In the genomic region with DNA sequence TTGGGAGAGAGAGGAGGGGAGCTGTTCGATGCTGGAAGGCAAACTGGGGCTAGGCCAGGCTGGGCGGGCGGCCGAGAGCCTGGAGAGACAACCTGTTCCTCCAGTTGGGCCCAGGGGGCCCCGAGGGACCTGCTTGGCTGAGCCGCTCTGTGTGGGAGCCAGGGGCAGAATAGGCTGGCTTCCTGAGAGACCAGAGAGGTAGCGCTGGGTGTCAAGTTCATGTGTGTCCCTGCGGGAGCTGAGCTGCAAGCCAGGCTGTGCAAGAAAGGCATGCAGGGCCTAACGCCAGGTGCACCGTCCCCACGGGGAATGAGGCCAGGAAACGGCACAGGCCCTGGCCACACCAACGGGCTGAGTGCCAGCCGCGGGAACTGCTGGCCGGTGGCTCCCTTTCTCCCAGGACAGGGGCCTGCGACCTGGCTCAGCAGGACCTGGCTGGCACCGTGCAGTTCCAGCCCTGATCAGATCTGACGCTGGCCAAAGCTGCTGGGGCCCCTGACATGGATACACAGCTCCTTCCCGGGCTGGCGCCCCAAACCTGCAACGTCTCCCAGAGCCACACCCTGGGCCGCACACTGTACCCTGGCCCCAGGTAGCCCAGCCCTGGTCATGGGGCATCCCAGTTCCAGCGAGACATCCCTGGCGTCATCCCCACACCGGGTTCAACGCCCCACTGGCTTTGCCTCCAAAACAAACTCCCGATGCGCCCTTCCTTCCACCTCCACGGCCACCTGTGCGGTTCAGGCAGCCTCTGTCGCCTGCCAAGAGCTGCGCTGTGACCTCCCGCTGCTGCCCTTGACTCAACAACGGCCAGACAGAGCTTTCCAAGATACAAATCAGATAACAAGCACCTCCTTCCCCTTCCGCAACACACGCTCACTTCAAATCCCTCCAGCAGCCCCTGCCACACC, we compare ENCODE assay signal across 9 cellular contexts.
A peak's percentile ranks its signal among the peaks of the same experiment; 100 is the strongest.
DNase-seq lines count a peak whose midpoint lies in the region; ATAC-seq and TF ChIP-seq lines count a peak whose summit lies in the region.
"Had no signal": no experiment of that assay in that cellular context is flagged by ENCODE, and none has a peak within 500 bp of the region (broad histone marks: within the 10 kb centered on the region; RNA-seq: fewer than 3 reads in every experiment).

No MANE protein-coding gene starts in this region.

- H3K9ac ChIP-seq in mesenchymal stem cell (ENCODE audit: low read length) (no peak overlapping the region), mesendoderm (ENCODE audit: low read length) (no peak overlapping the region)

- no peak overlapping the region for H3K23ac ChIP-seq in mesenchymal stem cell (ENCODE audit: low read length in 2 of 2)
- no peak overlapping the region for H3K23ac ChIP-seq in mesendoderm (ENCODE audit: low read length)

- H2BK120ac ChIP-seq in mesenchymal stem cell (ENCODE audit: low read depth, low read length) (no peak overlapping the region), mesendoderm (ENCODE audit: low read depth, low read length) (no peak overlapping the region)

- TF ChIP-seq CTCF in brain (conservative IDR thresholded peaks at IDR 0.05) (no peak), GM13977 (IDR thresholded peaks at IDR 0.05; ENCODE audit: extremely low read depth, insufficient read depth, missing control alignments) (no peak)
- TF ChIP-seq CTCF in CD4-positive, alpha-beta T cell (IDR thresholded peaks at IDR 0.05): no peak

- ATAC-seq in CD4-positive, alpha-beta T cell (ENCODE audit: poor library complexity): no peak
- ATAC-seq: effector memory CD8-positive, alpha-beta T cell had no signal

- H3K27ac ChIP-seq in mesenchymal stem cell (ENCODE audit: low read length, poor library complexity, severe bottlenecking) (peak overlapping the region; percentile 12), mesendoderm (ENCODE audit: low read depth, low read length) (no peak overlapping the region)
- H3K27ac ChIP-seq in CD4-positive, alpha-beta T cell (ENCODE audit: low read depth, low read length): no peak overlapping the region

- peaks cover 48 to 100% of the 10 kb centered on the region in 2 experiments for H3K36me3 ChIP-seq in mesenchymal stem cell (ENCODE audit: control insufficient read depth in 1 of 2, insufficient read depth in 2 of 2, low read depth in 1 of 2, low read length in 2 of 2)
- H3K36me3 ChIP-seq in mesendoderm (ENCODE audit: control insufficient read depth, insufficient read depth, low read length): peaks cover 8% of the 10 kb centered on the region

- no peak overlapping the region for H3K4me2 ChIP-seq in mesenchymal stem cell (ENCODE audit: low read length, poor library complexity, severe bottlenecking)
- no peak overlapping the region for H3K4me2 ChIP-seq in mesendoderm (ENCODE audit: low read length)

- intact Hi-C loops in CD4-positive, alpha-beta T cell (cut with DNase I, micrococcal nuclease): no loop called here

- H3K27me3 ChIP-seq in mesenchymal stem cell (ENCODE audit: control insufficient read depth in 1 of 2, insufficient read depth in 1 of 2, low read length in 2 of 2): no peaks in the 10 kb centered on the region
- no peaks in the 10 kb centered on the region for H3K27me3 ChIP-seq in mesendoderm (ENCODE audit: insufficient read depth, low read length, poor library complexity)
- H3K27me3 ChIP-seq in CD4-positive, alpha-beta T cell (ENCODE audit: control insufficient read depth, insufficient read depth, low read length): no peaks in the 10 kb centered on the region

- H3K9me3 Mint-ChIP-seq in brain: no peaks in the 10 kb centered on the region
- H3K9me3 Mint-ChIP-seq in CD4-positive, alpha-beta T cell: no peaks in the 10 kb centered on the region
- H3K9me3 Mint-ChIP-seq: effector memory CD8-positive, alpha-beta T cell had no signal

- CTCF ChIA-PET in CD4-positive, alpha-beta T cell (lab: Charles Lee): no interaction called here

- no peak overlapping the region for H4K8ac ChIP-seq in mesenchymal stem cell (ENCODE audit: low read length)
- H4K8ac ChIP-seq in mesendoderm (ENCODE audit: low read depth, low read length): no peak overlapping the region

- H2AK5ac ChIP-seq in mesenchymal stem cell (ENCODE audit: low read length, severe bottlenecking) (no peak overlapping the region), mesendoderm (ENCODE audit: low read length) (no peak overlapping the region)

- peak overlapping the region in 4 of 5 experiments; percentile 61 to 85 (median 82) for H3K27ac Mint-ChIP-seq in brain
- no peak overlapping the region for H3K27ac Mint-ChIP-seq in CD4-positive, alpha-beta T cell

- no peaks in the 10 kb centered on the region for H3K9me3 ChIP-seq in mesenchymal stem cell (ENCODE audit: control insufficient read depth, low read length)
- no peaks in the 10 kb centered on the region for H3K9me3 ChIP-seq in CD4-positive, alpha-beta T cell (ENCODE audit: control insufficient read depth, low read length)

- H2BK15ac ChIP-seq in mesenchymal stem cell (ENCODE audit: low read depth, poor library complexity, severe bottlenecking) (no peak overlapping the region), mesendoderm (replicated peaks; ENCODE audit: low read depth) (no peak overlapping the region)

- no peak overlapping the region for H2AFZ ChIP-seq in mesenchymal stem cell (ENCODE audit: low read depth, low read length)

- peaks cover 40% of the 10 kb centered on the region for H3K36me3 Mint-ChIP-seq in brain
- peaks cover 52% of the 10 kb centered on the region for H3K36me3 Mint-ChIP-seq in CD4-positive, alpha-beta T cell (ENCODE audit: low read depth)

- H3K4me3 Mint-ChIP-seq in brain: no peak overlapping the region
- H3K4me3 Mint-ChIP-seq in CD4-positive, alpha-beta T cell: no peak overlapping the region
- H3K4me3 Mint-ChIP-seq: effector memory CD8-positive, alpha-beta T cell had no signal

- peaks cover 4% of the 10 kb centered on the region for H3K4me1 Mint-ChIP-seq in brain
- no peaks in the 10 kb centered on the region for H3K4me1 Mint-ChIP-seq in CD4-positive, alpha-beta T cell (ENCODE audit: low read depth)

- no peak overlapping the region for H3K14ac ChIP-seq in mesenchymal stem cell (ENCODE audit: low read length in 2 of 2)

- no peak overlapping the region for H4K91ac ChIP-seq in mesenchymal stem cell (ENCODE audit: low read length)

- H3K56ac ChIP-seq in mesendoderm (ENCODE audit: low read length): no peak overlapping the region

- peak in 2 of 3 experiments; percentile 38 to 44 for DNase-seq in NCI-H1417 (lab: John Stamatoyannopoulos, UW)
- no peak for DNase-seq in NCI-H1417 treated with DMSO at 0.1 percent for 48 hours (lab: John Stamatoyannopoulos, UW)
- DNase-seq in mesenchymal stem cell: no peak
- peak; percentile 89 for DNase-seq in ureter (ENCODE audit: low spot score)
- DNase-seq in mesendoderm: no peak
- no peak for DNase-seq in GM13977 (ENCODE audit: low spot score)
- no peak for DNase-seq in CD4-positive, alpha-beta T cell
- DNase-seq: effector memory CD8-positive, alpha-beta T cell had no signal

- H3K79me2 ChIP-seq in mesendoderm (ENCODE audit: control insufficient read depth, insufficient read depth, low read length): no peaks in the 10 kb centered on the region

- peak overlapping the region in 1 of 2 experiments; percentile 37 for H2BK12ac ChIP-seq in mesenchymal stem cell (ENCODE audit: low read length in 2 of 2)

- H2BK5ac ChIP-seq in mesenchymal stem cell (ENCODE audit: low read depth, low read length, poor library complexity, severe bottlenecking): no peak overlapping the region
- H2BK5ac ChIP-seq in mesendoderm (ENCODE audit: low read length): no peak overlapping the region

- no peak overlapping the region for H4K5ac ChIP-seq in mesendoderm (ENCODE audit: low read length)

- no peak overlapping the region for H3K18ac ChIP-seq in mesenchymal stem cell (ENCODE audit: low read depth in 1 of 2, low read length in 2 of 2)
- no peak overlapping the region for H3K18ac ChIP-seq in mesendoderm (ENCODE audit: low read length)

- in situ Hi-C loops in GM13977 (cut with MboI; ENCODE audit: low pct_unique_long_range_greater_than_20kb, low sequenced_read_pairs, unreplicated experiment): loop anchor here (25.0 kb wide), 1 partner anchor 402 kb away; no protein-coding TSS in a partner anchor

- peaks cover 19% of the 10 kb centered on the region for H3K79me1 ChIP-seq in mesenchymal stem cell (replicated peaks; ENCODE audit: low read length, poor library complexity, severe bottlenecking)
- H3K79me1 ChIP-seq in mesendoderm (ENCODE audit: low read length): peaks cover 2% of the 10 kb centered on the region

- peaks cover 26% of the 10 kb centered on the region for H3K4me1 ChIP-seq in mesenchymal stem cell (ENCODE audit: control insufficient read depth, insufficient read depth, low read depth, low read length)
- H3K4me1 ChIP-seq in mesendoderm (ENCODE audit: control insufficient read depth, low read depth, low read length): no peaks in the 10 kb centered on the region

- no peaks in the 10 kb centered on the region for H3K27me3 Mint-ChIP-seq in brain
- H3K27me3 Mint-ChIP-seq in CD4-positive, alpha-beta T cell: no peaks in the 10 kb centered on the region
- H3K27me3 Mint-ChIP-seq: effector memory CD8-positive, alpha-beta T cell had no signal

- H3K4me3 ChIP-seq in mesenchymal stem cell (ENCODE audit: insufficient read depth in 1 of 2, low read depth in 1 of 2, low read length in 2 of 2): no peak overlapping the region
- H3K4me3 ChIP-seq in mesendoderm (ENCODE audit: low read length): no peak overlapping the region

- H3K4ac ChIP-seq in mesenchymal stem cell (ENCODE audit: low read depth in 1 of 2, low read length in 2 of 2): no peak overlapping the region
- H3K4ac ChIP-seq in mesendoderm (ENCODE audit: low read depth, low read length): no peak overlapping the region

- POLR2A ChIA-PET in CD4-positive, alpha-beta T cell (lab: Charles Lee): no interaction called here

- 91% methylated on average over 37 of the region's 37 CpGs for WGBS in mesenchymal stem cell
- WGBS in mesendoderm (ENCODE audit: extremely low coverage, insufficient coverage, low lambda C conversion rate): no CpG with 5 or more reads among the region's 37 CpGs

Comparison
In these comparisons a context has a peak if more than half of its experiments do, and no peak if none do; other contexts are left out.
1. DNase-seq: peak in NCI-H1417 (2 of 3) and ureter (single experiment); none in NCI-H1417 treated with DMSO at 0.1 percent for 48 hours (single experiment), mesenchymal stem cell (single experiment), mesendoderm (single experiment), GM13977 (single experiment) and CD4-positive, alpha-beta T cell (0 of 10).